ENCODE assay signal across 12 cellular contexts in genomic region chr11:6875761-6876160, GRCh38. TPM values are rescaled to one million over a fixed set of nuclear protein-coding genes. Genes with fewer than 3 reads are reported as not detected.
"Had no signal": no experiment of that assay in that cellular context is flagged by ENCODE, and none has a peak within 500 bp of the region (broad histone marks: within the 10 kb centered on the region; RNA-seq: fewer than 3 reads in every experiment).

No MANE protein-coding gene starts in this region.

- FAIRE-seq: HepG2, K562 had no signal

- H3K4me3 Mint-ChIP-seq: H9, HFFc6, IgD-negative memory B cell had no signal

- H3K27ac Mint-ChIP-seq: H9, HFFc6, IgD-negative memory B cell had no signal

- ATAC-seq: HepG2, K562 had no signal

- H3K4me1 Mint-ChIP-seq: H9, IgD-negative memory B cell had no signal

- H3K4me3 ChIP-seq: K562 had no signal

- DNase-seq: GOT3, H9, HCEC 1CT, HFFc6, Kasumi-1, KG1 had no signal

- H3K27me3 Mint-ChIP-seq: IgD-negative memory B cell had no signal

- H3K36me3 Mint-ChIP-seq: IgD-negative memory B cell had no signal

- H3K27ac ChIP-seq: HL-60 had no signal

- H3K9me3 Mint-ChIP-seq: IgD-negative memory B cell had no signal

RNA-seq across cellular contexts. Expression of gene OR10A4, which starts 0.7 kb away (rescaled TPM):
- total RNA-seq: H4, H9, HepG2, HFFc6, HT1080, K562 had no signal
- polyA plus RNA-seq: HepG2, IgD-negative memory B cell, K562 had no signal

RNA-seq across cellular contexts. Expression of gene OR10A2, which starts 12.9 kb away (rescaled TPM):
- total RNA-seq: H4, H9, HepG2, HFFc6, HT1080, K562 had no signal
- polyA plus RNA-seq: HepG2, IgD-negative memory B cell had no signal

RNA-seq across cellular contexts. Expression of gene OR2D2, which starts 16.5 kb away (rescaled TPM):
- total RNA-seq: H4, HepG2, HFFc6, HT1080 had no signal
- polyA plus RNA-seq: HepG2, IgD-negative memory B cell had no signal

RNA-seq across cellular contexts. Expression of gene OR10A5, which starts 30.3 kb away (rescaled TPM):
- total RNA-seq: H4, H9, HepG2, HFFc6, HT1080, K562 had no signal
- polyA plus RNA-seq: HepG2, IgD-negative memory B cell had no signal

RNA-seq across cellular contexts. Expression of gene OR2D3, which starts 45.0 kb away (rescaled TPM):
- total RNA-seq: H4, H9, HepG2, HFFc6, HT1080, K562 had no signal
- polyA plus RNA-seq: HepG2, IgD-negative memory B cell had no signal
